ENCODE assay signal across 22 cellular contexts in the genomic region with DNA sequence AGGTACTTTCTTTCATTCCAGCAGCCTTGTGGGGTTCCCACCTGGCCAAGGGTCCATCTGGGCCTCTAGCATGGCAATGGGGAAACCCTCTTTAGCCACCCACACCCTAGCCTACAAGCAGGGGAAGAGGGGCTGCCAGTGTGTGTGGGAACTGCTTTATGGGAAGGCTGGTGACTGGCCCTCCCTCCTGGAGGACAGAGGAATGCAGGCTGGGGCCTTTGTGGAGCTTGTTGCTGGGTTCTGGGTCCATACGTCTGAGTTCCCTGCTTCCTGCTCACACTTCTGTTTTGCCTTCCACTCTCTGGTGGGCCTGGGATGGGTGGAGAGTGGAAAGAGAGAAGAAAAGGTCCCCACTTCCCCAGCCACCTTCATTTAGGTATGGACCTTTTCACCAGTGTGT. TPM values are rescaled to one million over a fixed set of nuclear protein-coding genes. Genes with fewer than 3 reads are reported as not detected.
DNase-seq lines count a peak whose midpoint lies in the region; ATAC-seq, FAIRE-seq and TF ChIP-seq lines count a peak whose summit lies in the region.
"Had no signal": no experiment of that assay in that cellular context is flagged by ENCODE, and none has a peak within 500 bp of the region (broad histone marks: within the 10 kb centered on the region; RNA-seq: fewer than 3 reads in every experiment).

No MANE protein-coding gene starts in this region.

- H3K9me3 ChIP-seq in HepG2 (ENCODE audit: low read length) (no peaks in the 10 kb centered on the region), right lobe of liver (no peaks in the 10 kb centered on the region), HEK293 (ENCODE audit: control insufficient read depth, insufficient read depth, low read depth, low read length) (no peaks in the 10 kb centered on the region), OCI-LY1 (ENCODE audit: low read length) (no peaks in the 10 kb centered on the region), neuronal stem cell (replicated peaks in 1 of 2; ENCODE audit: control insufficient read depth in 2 of 2, insufficient read depth in 1 of 2, low read depth in 1 of 2, low read length in 2 of 2) (no peaks in the 10 kb centered on the region), spleen (no peaks in the 10 kb centered on the region)
- H3K9me3 ChIP-seq: BLaER1 had no signal

- CTCF ChIA-PET in HepG2 (lab: Yijun Ruan, JAX; ENCODE audit: low intra/inter-chr PET ratio, low total read pairs) (no interaction called here), HEK293 (lab: Yijun Ruan, JAX) (interaction anchor here (0.6 kb wide), 1 partner anchor 447 kb away, joined by 3 read pairs; no protein-coding TSS in a partner anchor)

- H3K23ac ChIP-seq in neuronal stem cell (ENCODE audit: low read depth, low read length, poor library complexity) = no peak overlapping the region

- H3K27me3 ChIP-seq in HepG2 (ENCODE audit: control insufficient read depth in 1 of 2, insufficient read depth in 2 of 2, low read length in 2 of 2) = no peaks in the 10 kb centered on the region
- peaks cover 0 to 4% of the 10 kb centered on the region in 2 donors for H3K27me3 ChIP-seq in right lobe of liver
- no peaks in the 10 kb centered on the region for H3K27me3 ChIP-seq in OCI-LY1 (ENCODE audit: insufficient read depth, low read length)
- H3K27me3 ChIP-seq in neuronal stem cell (ENCODE audit: control insufficient read depth in 3 of 3, insufficient read depth in 3 of 3, low read depth in 1 of 3, low read length in 3 of 3) = peaks cover 15 to 97% (median 70%) of the 10 kb centered on the region in 3 experiments
- peaks cover 5 to 100% (median 72%) of the 10 kb centered on the region in 7 donors for H3K27me3 ChIP-seq in spleen (replicated peaks in 1 of 7)

- no peak overlapping the region for H2AFZ ChIP-seq in HepG2 (ENCODE audit: low read length)
- H2AFZ ChIP-seq in OCI-LY1 (ENCODE audit: low read length) = no peak overlapping the region; the same call in 1 of the 2 replicates
- no peak overlapping the region for H2AFZ ChIP-seq in neuronal stem cell (ENCODE audit: low read length)
- H2AFZ ChIP-seq: GM23248 had no signal

- H3K36me3 ChIP-seq in HepG2 (replicated peaks in 1 of 2; ENCODE audit: control insufficient read depth in 1 of 2, insufficient read depth in 2 of 2, low read length in 2 of 2) (no peaks in the 10 kb centered on the region), right lobe of liver (no peaks in the 10 kb centered on the region), HEK293 (ENCODE audit: control insufficient read depth in 2 of 2, insufficient read depth in 1 of 2, low read length in 2 of 2) (no peaks in the 10 kb centered on the region), OCI-LY1 (ENCODE audit: insufficient read depth, low read length) (no peaks in the 10 kb centered on the region), neuronal stem cell (replicated peaks in 1 of 2; ENCODE audit: control insufficient read depth in 2 of 2, insufficient read depth in 2 of 2, low read length in 2 of 2) (no peaks in the 10 kb centered on the region), spleen (no peaks in the 10 kb centered on the region)
- H3K36me3 ChIP-seq: BLaER1 had no signal

- no TSS peak for BruUV-seq in HepG2 (replicated peaks; lab: Mats Ljungman, UMichigan)

- ATAC-seq in HepG2 (peak; percentile 39), right lobe of liver (no peak), HG03095 (IDR thresholded peaks at IDR 0.05; ENCODE audit: unreplicated experiment) (no peak), HG03139 (IDR thresholded peaks at IDR 0.05; ENCODE audit: unreplicated experiment) (no peak)
- ATAC-seq: HCT116 had no signal

- no peak for TF ChIP-seq POLR2A in HepG2 (IDR thresholded peaks at IDR 0.05; ENCODE audit: insufficient read depth in 1 of 2, low read depth in 2 of 2, low read length in 2 of 2)
- TF ChIP-seq POLR2A in right lobe of liver (IDR thresholded peaks at IDR 0.05) = no peak
- TF ChIP-seq POLR2A in spleen (IDR thresholded peaks at IDR 0.05) = no peak

- H3K4me1 ChIP-seq in HepG2 (ENCODE audit: insufficient read depth, low read length) = peaks cover 16% of the 10 kb centered on the region
- H3K4me1 ChIP-seq in right lobe of liver = no peaks in the 10 kb centered on the region
- H3K4me1 ChIP-seq in HEK293 (ENCODE audit: control insufficient read depth, insufficient read depth, low read length) = no peaks in the 10 kb centered on the region
- peaks cover 66% of the 10 kb centered on the region for H3K4me1 ChIP-seq in OCI-LY1 (ENCODE audit: insufficient read depth, low read length, severe bottlenecking)
- H3K4me1 ChIP-seq in neuronal stem cell (ENCODE audit: control insufficient read depth in 2 of 2, insufficient read depth in 1 of 2, low read depth in 1 of 2, low read length in 2 of 2) = peaks cover 0 to 17% of the 10 kb centered on the region in 2 donors
- H3K4me1 ChIP-seq in spleen = peaks cover 0 to 35% (median 10%) of the 10 kb centered on the region in 6 donors

- no peak overlapping the region for H2BK120ac ChIP-seq in neuronal stem cell (ENCODE audit: low read depth, low read length)

- H3F3A ChIP-seq in OCI-LY1 (ENCODE audit: insufficient read depth, low read length) = no peaks in the 10 kb centered on the region

- no peak for TF ChIP-seq CTCF in HepG2 (CRISPR knock-in tag; IDR thresholded peaks at IDR 0.05)
- TF ChIP-seq CTCF in right lobe of liver (IDR thresholded peaks at IDR 0.05) = no peak
- no peak for TF ChIP-seq CTCF in HEK293 (tag by site-specific recombination; IDR thresholded peaks at IDR 0.05)
- no peak for TF ChIP-seq CTCF in OCI-LY1 (IDR thresholded peaks at IDR 0.05; ENCODE audit: low read length)
- TF ChIP-seq CTCF in spleen (IDR thresholded peaks at IDR 0.05 in 8 of 11, conservative IDR thresholded peaks at IDR 0.05 in 3 of 11) = no peak

- H3K79me2 ChIP-seq in HepG2 (ENCODE audit: insufficient read depth, low read length) (no peaks in the 10 kb centered on the region), OCI-LY1 (ENCODE audit: insufficient read depth, low read length) (no peaks in the 10 kb centered on the region)

- peak overlapping the region; percentile 42 for H2AK5ac ChIP-seq in neuronal stem cell (ENCODE audit: low read depth, low read length)

- H2BK15ac ChIP-seq in neuronal stem cell (ENCODE audit: low read length) = no peak overlapping the region

- TF ChIP-seq EP300 in HepG2 (IDR thresholded peaks at IDR 0.05; ENCODE audit: low read depth in 2 of 2, low read length in 2 of 2) (no peak), HepG2 (CRISPR knock-in tag; IDR thresholded peaks at IDR 0.05; ENCODE audit: borderline replicate concordance) (no peak)

- H4K20me1 ChIP-seq in HepG2 (ENCODE audit: insufficient read depth, low read length) = no peaks in the 10 kb centered on the region
- H4K20me1 ChIP-seq in OCI-LY1 (ENCODE audit: insufficient read depth, low read length) = no peaks in the 10 kb centered on the region
- H4K20me1 ChIP-seq: BLaER1 had no signal

- H3K9ac ChIP-seq in HepG2 (ENCODE audit: insufficient read depth, low read depth, low read length) (no peak overlapping the region), OCI-LY1 (ENCODE audit: low read length) (no peak overlapping the region; the same call in 1 of the 2 replicates), neuronal stem cell (ENCODE audit: low read depth, low read length, poor library complexity) (no peak overlapping the region)
- H3K9ac ChIP-seq: BLaER1, GM23248 had no signal

- no peak overlapping the region for H2BK5ac ChIP-seq in neuronal stem cell (ENCODE audit: low read length)

- no peak overlapping the region for H3K4ac ChIP-seq in neuronal stem cell (ENCODE audit: low read length)

- WGBS in HepG2 (ENCODE audit: low lambda C conversion rate) = 20% methylated on average over 1 of the region's 1 CpG
- WGBS in right lobe of liver (ENCODE audit: insufficient coverage, low coverage, low lambda C conversion rate, missing lambda C conversion rate) = 33% methylated on average over 1 of the region's 1 CpG
- WGBS in neuronal stem cell (ENCODE audit: extremely low coverage in 2 of 2, insufficient read length in 2 of 2, insufficient replicate concordance in 1 of 2), 2 donors = no CpG with 5 or more reads among the region's 1 CpG
- WGBS in spleen, 5 donors = 0 to 32% (median 30%) methylated on average over 1 of the region's 1 CpG

- no peak for DNase-seq in HepG2 (ENCODE audit: low spot score)
- no peak for DNase-seq in right lobe of liver
- DNase-seq in neuronal stem cell (ENCODE audit: low spot score) = no peak
- DNase-seq in spleen = no peak
- DNase-seq: 8988T; Calu3; CD4-positive, alpha-beta memory T cell; DMS79 treated with DMSO at 0.1 percent for 48 hours; EL; GM23248; KBM-7 had no signal

- POLR2A ChIA-PET in HepG2 (lab: Yijun Ruan, JAX) = no interaction called here
- POLR2A ChIA-PET in HEK293 (lab: Yijun Ruan, JAX) = no interaction called here

- H2BK12ac ChIP-seq in neuronal stem cell (ENCODE audit: low read length) = no peak overlapping the region

- peak overlapping the region; percentile 15 for H3K18ac ChIP-seq in neuronal stem cell (ENCODE audit: low read length)

- in situ Hi-C loops in HepG2 (cut with HindIII; ENCODE audit: extremely low pct_ligation_motif_present, low pct_unique_long_range_greater_than_20kb) = no loop called here

- no peak overlapping the region for H3K27ac ChIP-seq in HepG2 (ENCODE audit: extremely low read length, insufficient read depth, low read length)
- H3K27ac ChIP-seq in right lobe of liver = no peak overlapping the region
- no peak overlapping the region for H3K27ac ChIP-seq in HEK293 (ENCODE audit: extremely low read depth, low read depth, low read length)
- peak overlapping the region; percentile 26 for H3K27ac ChIP-seq in OCI-LY1 (ENCODE audit: low read depth, low read length, poor library complexity, severe bottlenecking)
- H3K27ac ChIP-seq in neuronal stem cell (replicated peaks; ENCODE audit: low read length) = no peak overlapping the region
- no peak overlapping the region for H3K27ac ChIP-seq in spleen
- H3K27ac ChIP-seq: BLaER1, GM23248, HL-60 had no signal

- no peak overlapping the region for H3K14ac ChIP-seq in neuronal stem cell (ENCODE audit: low read length)

- no peak overlapping the region for H4K8ac ChIP-seq in neuronal stem cell (ENCODE audit: low read depth, low read length)

- TF ChIP-seq RAD21 in HepG2 (CRISPR knock-in tag; IDR thresholded peaks at IDR 0.05) = no peak

- H3K4me2 ChIP-seq in HepG2 (ENCODE audit: low read depth, low read length) (no peak overlapping the region), OCI-LY1 (ENCODE audit: low read length) (no peak overlapping the region), neuronal stem cell (ENCODE audit: insufficient read depth, low read length, poor library complexity, severe bottlenecking) (no peak overlapping the region)
- H3K4me2 ChIP-seq: BLaER1 had no signal

- no peaks in the 10 kb centered on the region for H3K9me2 ChIP-seq in OCI-LY1 (ENCODE audit: low read depth, low read length)

- H3K79me1 ChIP-seq in neuronal stem cell (ENCODE audit: low read depth, low read length) = no peaks in the 10 kb centered on the region

- no peak overlapping the region for H3K4me3 ChIP-seq in HepG2 (replicated peaks in 1 of 3; ENCODE audit: insufficient read depth in 1 of 3, low read depth in 2 of 3, low read length in 3 of 3)
- no peak overlapping the region for H3K4me3 ChIP-seq in right lobe of liver
- H3K4me3 ChIP-seq in HEK293 (ENCODE audit: low read depth, low read length) = no peak overlapping the region
- H3K4me3 ChIP-seq in OCI-LY1 (ENCODE audit: low read depth, low read length, poor library complexity, severe bottlenecking) = no peak overlapping the region
- no peak overlapping the region for H3K4me3 ChIP-seq in neuronal stem cell (ENCODE audit: low read length in 2 of 2)
- H3K4me3 ChIP-seq in spleen = no peak overlapping the region
- H3K4me3 ChIP-seq: BLaER1, GM23248 had no signal

- intact Hi-C loops in HepG2 (cut with micrococcal nuclease; ENCODE audit: unreplicated experiment) (no loop called here), right lobe of liver (cut with DNase I) (no loop called here), spleen (cut with DNase I; ENCODE audit: low total_unique reads) (no loop called here)

- no peak overlapping the region for H4K91ac ChIP-seq in neuronal stem cell (ENCODE audit: low read depth, low read length, poor library complexity)

- FAIRE-seq in HepG2 (lab: Jason Lieb, UNC) = no peak
- FAIRE-seq: G401.6, GM12891, H54 had no signal

RNA-seq across cellular contexts. Expression of a gene that starts 14.9 kb away (rescaled TPM):
- total RNA-seq in HepG2 (2016; rRNA removed; fragmentation: Illumina TruSeq; extraction: Trizol) (13.1 and 20.2 TPM in 2 replicates), right lobe of liver (not detected), spleen (under 1 TPM in 1 of 7 donors, not detected in 6; 0.98 TPM)
- 12.8 and 17.7 TPM in 2 replicates for total RNA-seq in HepG2 (2016; cell fraction: cytosol; rRNA removed; fragmentation: Illumina TruSeq; extraction: Trizol; ENCODE audit: low read depth)
- total RNA-seq in HepG2 (2016; cell fraction: insoluble cytoplasmic fraction; rRNA removed; fragmentation: Illumina TruSeq; extraction: Trizol) = 12.5 and 19.9 TPM in 2 replicates
- total RNA-seq in HepG2 (2016; cell fraction: membrane; rRNA removed; fragmentation: Illumina TruSeq; extraction: Trizol) = 27.9 and 34.7 TPM in 2 replicates
- 17.9 and 18.7 TPM in 2 replicates for total RNA-seq in HepG2 (2016; cell fraction: nucleus; rRNA removed; fragmentation: Illumina TruSeq; extraction: Trizol)
- polyA plus RNA-seq in HepG2 (2011; rRNA removed) (11.7 and 17.0 TPM in 2 replicates), spleen (under 1 TPM; 0.04 to 0.38 (median 0.09) TPM)
- 13.4 and 20.2 TPM in 2 replicates for polyA plus RNA-seq in HepG2 (2011; cell fraction: cytosol; rRNA removed)
- 26.6 and 30.3 TPM in 2 replicates for polyA plus RNA-seq in HepG2 (2011; cell fraction: nucleus; rRNA removed)
- 6.9 and 13.4 TPM in 2 replicates for polyA plus RNA-seq in HepG2 (2012)
- polyA plus RNA-seq in HepG2 (2016; cell fraction: cytosol; fragmentation: Illumina TruSeq; extraction: Trizol; ENCODE audit: low read depth) = 29.4 and 35.3 TPM in 2 replicates
- 19.1 and 27.9 TPM in 2 replicates for polyA plus RNA-seq in HepG2 (2016; cell fraction: insoluble cytoplasmic fraction; fragmentation: Illumina TruSeq; extraction: Trizol; ENCODE audit: low read depth)
- 43.6 and 46.2 TPM in 2 replicates for polyA plus RNA-seq in HepG2 (2016; cell fraction: membrane; fragmentation: Illumina TruSeq; extraction: Trizol; ENCODE audit: low read depth)
- 32.5 and 33.9 TPM in 2 replicates for polyA plus RNA-seq in HepG2 (2016; cell fraction: nucleus; fragmentation: Illumina TruSeq; extraction: Trizol; ENCODE audit: insufficient read depth, low read depth)
- 19.5 and 28.2 TPM in 2 replicates for polyA minus RNA-seq in HepG2 (2011; rRNA and poly(A)+ RNA removed; ENCODE audit: low replicate concordance)
- 10.5 and 12.9 TPM in 2 replicates for polyA minus RNA-seq in HepG2 (2011; cell fraction: cytosol; rRNA and poly(A)+ RNA removed)
- 6.4 and 6.8 TPM in 2 replicates for polyA minus RNA-seq in HepG2 (2011; cell fraction: nucleus; rRNA and poly(A)+ RNA removed)
- 0.17 TPM for polyA plus RNA-seq in neuronal stem cell (2013, experiment 1 of 2)
- polyA plus RNA-seq in neuronal stem cell (2013, experiment 2 of 2) = 0.14 TPM
- total RNA-seq: CD4-positive, alpha-beta memory T cell; GM23248 had no signal
- polyA plus RNA-seq: CD14-positive monocyte; CD4-positive, alpha-beta memory T cell; GM23248 had no signal

Comparison
In these comparisons a context has a peak if more than half of its experiments do, and no peak if none do; other contexts are left out.
1. RNA of a gene that starts 14.9 kb away (total RNA-seq): 12.5 to 34.7 TPM in HepG2; 0.98 TPM in spleen and not detected in right lobe of liver; every median in the first group is over 4 times any median in the second.